Comparison of ENCODE assay signal across 19 cellular contexts in the genomic region with DNA sequence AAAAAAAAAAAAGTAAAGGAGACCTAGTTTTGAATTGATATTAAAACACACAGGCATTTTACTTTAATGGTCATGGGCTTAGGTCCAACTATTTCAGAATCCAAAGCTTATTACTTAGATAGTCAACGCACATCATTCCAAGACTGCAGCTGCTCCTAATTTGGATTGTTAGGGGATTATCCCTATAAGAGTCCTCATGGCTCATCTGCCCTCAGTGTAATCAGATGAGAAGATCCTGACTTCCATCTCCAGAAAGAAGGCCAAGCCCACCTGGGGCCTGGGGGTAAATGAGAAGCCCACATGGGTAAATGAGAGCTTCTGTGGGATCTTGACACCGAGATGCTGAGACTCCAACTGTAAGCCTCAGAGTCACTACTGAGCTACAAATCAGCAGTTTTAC.
"Had no signal": no experiment of that assay in that cellular context is flagged by ENCODE, and none has a peak within 500 bp of the region (broad histone marks: within the 10 kb centered on the region; RNA-seq: fewer than 3 reads in every experiment).

No MANE protein-coding gene starts in this region.

- H3K27ac Mint-ChIP-seq: endodermal cell; naive thymus-derived CD4-positive, alpha-beta T cell; nephron progenitor cell had no signal

- H3K4me1 Mint-ChIP-seq: naive thymus-derived CD4-positive, alpha-beta T cell had no signal

- ATAC-seq: left lobe of liver; naive thymus-derived CD4-positive, alpha-beta T cell had no signal

- H3K4me3 ChIP-seq: coronary artery, right atrium auricular region, sigmoid colon, stomach, thoracic aorta, transverse colon had no signal

- H3K36me3 ChIP-seq: neutrophil, right atrium auricular region, sigmoid colon, stomach, thoracic aorta, transverse colon had no signal

- DNase-seq: effector CD4-positive, alpha-beta T cell; endodermal cell; erythroblast; islet precursor cell; mammary epithelial cell; naive thymus-derived CD4-positive, alpha-beta T cell; nephron progenitor cell; sigmoid colon; small intestine; stimulated activated CD4-positive, alpha-beta T cell treated with anti-CD3 and anti-CD28 coated beads, Interleukin-12 subunit alpha, Interleukin-12 subunit beta, amount 100 ng/mL, for 4 hours; stimulated activated naive CD4-positive, alpha-beta T cell; stomach; substantia nigra; transverse colon had no signal

- H3K27me3 ChIP-seq: neutrophil, right atrium auricular region, sigmoid colon, stomach, transverse colon had no signal

- H3K4me1 ChIP-seq: sigmoid colon, stomach, transverse colon had no signal

- H3K9me3 ChIP-seq: neutrophil, right atrium auricular region, sigmoid colon, stomach, thoracic aorta, transverse colon had no signal

- H3K36me3 Mint-ChIP-seq: naive thymus-derived CD4-positive, alpha-beta T cell had no signal

- H3K4me3 Mint-ChIP-seq: endodermal cell; naive thymus-derived CD4-positive, alpha-beta T cell; nephron progenitor cell had no signal

- H3K27me3 Mint-ChIP-seq: naive thymus-derived CD4-positive, alpha-beta T cell had no signal

- H3K9me3 Mint-ChIP-seq: endodermal cell, nephron progenitor cell had no signal
